ENCODE assay signal across 11 cellular contexts in the genomic region with DNA sequence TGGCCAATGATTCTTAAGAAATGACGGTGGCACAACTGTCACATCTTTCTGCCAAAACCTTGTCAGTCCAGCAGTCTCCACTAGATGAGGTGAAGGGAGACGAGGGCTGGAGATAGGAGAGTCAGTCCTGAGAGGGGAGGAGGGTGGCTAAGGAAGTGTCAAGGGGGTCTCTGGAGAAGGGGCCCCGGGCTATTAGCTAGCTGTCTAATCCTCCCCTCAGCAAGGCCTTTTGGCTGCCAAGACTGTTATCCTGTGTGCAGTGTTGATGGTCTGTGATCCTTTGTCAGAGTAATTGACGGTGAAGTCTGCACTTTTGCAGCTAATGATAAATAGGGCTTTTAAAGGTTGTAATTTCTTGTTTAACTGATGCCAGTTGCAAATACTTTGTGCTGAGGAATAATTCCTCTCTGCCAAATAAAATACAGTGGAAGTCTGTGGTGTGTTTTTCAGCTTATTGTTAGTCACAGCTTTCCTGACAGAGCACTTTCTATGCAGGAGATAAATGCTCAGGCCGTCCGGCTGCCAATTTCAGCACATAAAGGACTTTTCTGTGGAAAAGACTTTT. TPM values are rescaled to one million over a fixed set of nuclear protein-coding genes. Genes with fewer than 3 reads are reported as not detected.
DNase-seq lines count a peak whose midpoint lies in the region; ATAC-seq, FAIRE-seq and TF ChIP-seq lines count a peak whose summit lies in the region.
"Had no signal": no experiment of that assay in that cellular context is flagged by ENCODE, and none has a peak within 500 bp of the region (broad histone marks: within the 10 kb centered on the region; RNA-seq: fewer than 3 reads in every experiment).

No MANE protein-coding gene starts in this region.

- POLR2A ChIA-PET in WTC11 (lab: Charles Lee) = no interaction called here

- no peak overlapping the region for H3K27ac ChIP-seq in foreskin keratinocyte
- H3K27ac ChIP-seq: upper lobe of right lung had no signal

- peak; percentile 37 for FAIRE-seq in A204.1 (lab: Jason Lieb, UNC)

- peaks cover 3% of the 10 kb centered on the region; the same call in 1 of the 2 replicates for H3K4me1 Mint-ChIP-seq in WTC11
- H3K4me1 Mint-ChIP-seq in nephron progenitor cell = peaks cover 38% of the 10 kb centered on the region

- in situ Hi-C loops in KBM-7 (cut with MboI; ENCODE audit: low pct_unique_long_range_greater_than_20kb, low sequenced_read_pairs) = no loop called here

- H3K27me3 Mint-ChIP-seq in WTC11 (ENCODE audit: low read depth) = no peaks in the 10 kb centered on the region; the same call in 1 of the 2 replicates
- H3K27me3 Mint-ChIP-seq in nephron progenitor cell (ENCODE audit: low read depth, poor library complexity) = no peaks in the 10 kb centered on the region

- H3K27ac Mint-ChIP-seq in WTC11 (no peak overlapping the region), nephron progenitor cell (no peak overlapping the region)

- TF ChIP-seq CTCF in WTC11 (IDR thresholded peaks at IDR 0.05) (no peak), foreskin keratinocyte (conservative IDR thresholded peaks at IDR 0.05) (no peak), nephron progenitor cell (IDR thresholded peaks at IDR 0.05) (no peak)

- ATAC-seq in WTC11 = peak; percentile 75
- peak; percentile 14 for ATAC-seq in foreskin keratinocyte
- no peak for ATAC-seq in HG02571 (IDR thresholded peaks at IDR 0.05; ENCODE audit: unreplicated experiment)
- no peak for ATAC-seq in GM21447 (IDR thresholded peaks at IDR 0.05; ENCODE audit: unreplicated experiment)
- ATAC-seq: mucosa of descending colon, upper lobe of right lung had no signal

- H3K27me3 ChIP-seq in foreskin keratinocyte = no peaks in the 10 kb centered on the region
- H3K27me3 ChIP-seq: upper lobe of right lung had no signal

- no peaks in the 10 kb centered on the region for H3K9me3 Mint-ChIP-seq in WTC11
- H3K9me3 Mint-ChIP-seq in nephron progenitor cell = no peaks in the 10 kb centered on the region

- H3K4me1 ChIP-seq in foreskin keratinocyte = peaks cover 11% of the 10 kb centered on the region
- H3K4me1 ChIP-seq: upper lobe of right lung had no signal

- H3K4me3 Mint-ChIP-seq in WTC11 (no peak overlapping the region), nephron progenitor cell (no peak overlapping the region)

- H3K36me3 Mint-ChIP-seq in WTC11 (no peaks in the 10 kb centered on the region), nephron progenitor cell (ENCODE audit: low read depth) (no peaks in the 10 kb centered on the region)

- CTCF ChIA-PET in WTC11 (lab: Charles Lee) = interaction anchor here (0.8 to 1.8 kb wide), 4 partner anchors 9 to 38 kb away, joined by 3 to 5 read pairs (median 4); no protein-coding TSS in a partner anchor

- DNase-seq in WTC11 (ENCODE audit: low spot score) = no peak
- no peak for DNase-seq in foreskin keratinocyte
- peak; percentile 10 for DNase-seq in nephron progenitor cell
- DNase-seq in HuH-7 (ENCODE audit: low spot score) = no peak
- no peak for DNase-seq in KBM-7
- DNase-seq: mucosa of descending colon, T1000, upper lobe of right lung had no signal

TF ChIP-seq in WTC11, 78 proteins besides CTCF, POLR2A, EP300 and RAD21:
- TF ChIP-seq, protein P1, sequence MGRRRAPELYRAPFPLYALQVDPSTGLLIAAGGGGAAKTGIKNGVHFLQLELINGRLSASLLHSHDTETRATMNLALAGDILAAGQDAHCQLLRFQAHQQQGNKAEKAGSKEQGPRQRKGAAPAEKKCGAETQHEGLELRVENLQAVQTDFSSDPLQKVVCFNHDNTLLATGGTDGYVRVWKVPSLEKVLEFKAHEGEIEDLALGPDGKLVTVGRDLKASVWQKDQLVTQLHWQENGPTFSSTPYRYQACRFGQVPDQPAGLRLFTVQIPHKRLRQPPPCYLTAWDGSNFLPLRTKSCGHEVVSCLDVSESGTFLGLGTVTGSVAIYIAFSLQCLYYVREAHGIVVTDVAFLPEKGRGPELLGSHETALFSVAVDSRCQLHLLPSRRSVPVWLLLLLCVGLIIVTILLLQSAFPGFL (CRISPR knock-in tag; IDR thresholded peaks at IDR 0.05; ENCODE audit: borderline replicate concordance) = no peak
- TF ChIP-seq, protein P2, sequence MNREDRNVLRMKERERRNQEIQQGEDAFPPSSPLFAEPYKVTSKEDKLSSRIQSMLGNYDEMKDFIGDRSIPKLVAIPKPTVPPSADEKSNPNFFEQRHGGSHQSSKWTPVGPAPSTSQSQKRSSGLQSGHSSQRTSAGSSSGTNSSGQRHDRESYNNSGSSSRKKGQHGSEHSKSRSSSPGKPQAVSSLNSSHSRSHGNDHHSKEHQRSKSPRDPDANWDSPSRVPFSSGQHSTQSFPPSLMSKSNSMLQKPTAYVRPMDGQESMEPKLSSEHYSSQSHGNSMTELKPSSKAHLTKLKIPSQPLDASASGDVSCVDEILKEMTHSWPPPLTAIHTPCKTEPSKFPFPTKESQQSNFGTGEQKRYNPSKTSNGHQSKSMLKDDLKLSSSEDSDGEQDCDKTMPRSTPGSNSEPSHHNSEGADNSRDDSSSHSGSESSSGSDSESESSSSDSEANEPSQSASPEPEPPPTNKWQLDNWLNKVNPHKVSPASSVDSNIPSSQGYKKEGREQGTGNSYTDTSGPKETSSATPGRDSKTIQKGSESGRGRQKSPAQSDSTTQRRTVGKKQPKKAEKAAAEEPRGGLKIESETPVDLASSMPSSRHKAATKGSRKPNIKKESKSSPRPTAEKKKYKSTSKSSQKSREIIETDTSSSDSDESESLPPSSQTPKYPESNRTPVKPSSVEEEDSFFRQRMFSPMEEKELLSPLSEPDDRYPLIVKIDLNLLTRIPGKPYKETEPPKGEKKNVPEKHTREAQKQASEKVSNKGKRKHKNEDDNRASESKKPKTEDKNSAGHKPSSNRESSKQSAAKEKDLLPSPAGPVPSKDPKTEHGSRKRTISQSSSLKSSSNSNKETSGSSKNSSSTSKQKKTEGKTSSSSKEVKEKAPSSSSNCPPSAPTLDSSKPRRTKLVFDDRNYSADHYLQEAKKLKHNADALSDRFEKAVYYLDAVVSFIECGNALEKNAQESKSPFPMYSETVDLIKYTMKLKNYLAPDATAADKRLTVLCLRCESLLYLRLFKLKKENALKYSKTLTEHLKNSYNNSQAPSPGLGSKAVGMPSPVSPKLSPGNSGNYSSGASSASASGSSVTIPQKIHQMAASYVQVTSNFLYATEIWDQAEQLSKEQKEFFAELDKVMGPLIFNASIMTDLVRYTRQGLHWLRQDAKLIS (CRISPR knock-in tag; IDR thresholded peaks at IDR 0.05; ENCODE audit: borderline replicate concordance) = no peak

RNA-seq across cellular contexts. Expression of a gene that starts 34.9 kb away (rescaled TPM):
- total RNA-seq in WTC11 (2021) = 0.14 to 0.31 TPM (median 0.14 TPM) in 3 replicates
- 0.04 TPM in 1 of 2 replicates, not detected in the other for total RNA-seq in foreskin keratinocyte
- not detected in 2 replicates for polyA plus RNA-seq in foreskin keratinocyte

Comparison
In these comparisons a context has a peak if more than half of its experiments do, and no peak if none do; other contexts are left out.
1. ATAC-seq: peak in WTC11 (single experiment) and foreskin keratinocyte (single experiment); none in HG02571 (single experiment) and GM21447 (single experiment).